Comparison of ENCODE assay signal across 29 cellular contexts in genomic region chr1:200021537-200022238, GRCh38. TPM values are rescaled to one million over a fixed set of nuclear protein-coding genes. Genes with fewer than 3 reads are reported as not detected.
"Had no signal": no experiment of that assay in that cellular context is flagged by ENCODE, and none has a peak within 500 bp of the region (broad histone marks: within the 10 kb centered on the region; RNA-seq: fewer than 3 reads in every experiment).

No MANE protein-coding gene starts in this region.

- H3K4me3 ChIP-seq: adrenal gland, esophagus muscularis mucosa, heart left ventricle, left lung, lung, sigmoid colon, smooth muscle cell, stomach, suprapubic skin had no signal

- H3K9me3 ChIP-seq: adrenal gland, esophagus muscularis mucosa, heart left ventricle, left lung, sigmoid colon, stomach, suprapubic skin had no signal

- H3K27ac ChIP-seq: adrenal gland, esophagus muscularis mucosa, foreskin keratinocyte, heart left ventricle, left lung, sigmoid colon, stomach, suprapubic skin had no signal

- H3K4me1 ChIP-seq: adrenal gland, esophagus muscularis mucosa, foreskin keratinocyte, heart left ventricle, left lung, sigmoid colon, stomach, suprapubic skin had no signal

- H3K36me3 ChIP-seq: adrenal gland, esophagus muscularis mucosa, heart left ventricle, left lung, sigmoid colon, stomach, suprapubic skin had no signal

- ATAC-seq: foreskin keratinocyte; heart left ventricle; left lung; natural killer cell treated with Interleukin-12 subunit alpha and Interleukin-12 subunit beta and Interleukin-15 and Interleukin-18, amount 100 ng/mL, for 72 hours; stimulated activated naive B cell treated with anti-CD40 and anti-IgM and Interleukin-4, amounts not matched to agents 10 μg/mL and 1 μg/mL and 100 μg/mL, for 72 hours had no signal

- DNase-seq: activated CD4-positive, alpha-beta T cell treated with anti-CD3 and anti-CD28 coated beads for 4 hours; activated CD4-positive, alpha-beta T cell treated with anti-CD3 and anti-CD28 coated beads, Interleukin-2, amount 50 U/mL, for 48 hours; activated CD8-positive, alpha-beta memory T cell treated with anti-CD3 and anti-CD28 coated beads for 24 hours; activated effector memory CD4-positive, alpha-beta T cell treated with anti-CD3 and anti-CD28 coated beads, Interleukin-2, amount 50 U/mL, for 16 hours; activated naive CD4-positive, alpha-beta T cell treated with anti-CD3 and anti-CD28 coated beads for 36 hours; activated naive CD8-positive, alpha-beta T cell treated with anti-CD3 and anti-CD28 coated beads for 36 hours; adrenal gland; aorta; caudate nucleus; foreskin keratinocyte; heart left ventricle; left lung; mesendoderm; sigmoid colon; stimulated activated CD4-positive, alpha-beta T cell treated with anti-CD3 and anti-CD28 coated beads, Interleukin-1b, Interleukin-23, amount 100 ng/mL, for 48 hours; stimulated activated naive B cell treated with anti-CD40 and anti-IgM and Interleukin-4, amounts not matched to agents 10 μg/mL and 1 μg/mL and 100 μg/mL, for 72 hours; stomach; T-helper 1 cell; trophoblast cell had no signal

RNA-seq across cellular contexts. Expression of gene NR5A2, which starts 5.8 kb away (rescaled TPM):
- total RNA-seq: activated naive CD4-positive, alpha-beta T cell treated with anti-CD3 and anti-CD28 coated beads for 36 hours; chondrocyte; kidney epithelial cell; mononuclear cell; myocyte; osteoblast had no signal
